ENCODE assay signal across 2 cellular contexts in the genomic region with DNA sequence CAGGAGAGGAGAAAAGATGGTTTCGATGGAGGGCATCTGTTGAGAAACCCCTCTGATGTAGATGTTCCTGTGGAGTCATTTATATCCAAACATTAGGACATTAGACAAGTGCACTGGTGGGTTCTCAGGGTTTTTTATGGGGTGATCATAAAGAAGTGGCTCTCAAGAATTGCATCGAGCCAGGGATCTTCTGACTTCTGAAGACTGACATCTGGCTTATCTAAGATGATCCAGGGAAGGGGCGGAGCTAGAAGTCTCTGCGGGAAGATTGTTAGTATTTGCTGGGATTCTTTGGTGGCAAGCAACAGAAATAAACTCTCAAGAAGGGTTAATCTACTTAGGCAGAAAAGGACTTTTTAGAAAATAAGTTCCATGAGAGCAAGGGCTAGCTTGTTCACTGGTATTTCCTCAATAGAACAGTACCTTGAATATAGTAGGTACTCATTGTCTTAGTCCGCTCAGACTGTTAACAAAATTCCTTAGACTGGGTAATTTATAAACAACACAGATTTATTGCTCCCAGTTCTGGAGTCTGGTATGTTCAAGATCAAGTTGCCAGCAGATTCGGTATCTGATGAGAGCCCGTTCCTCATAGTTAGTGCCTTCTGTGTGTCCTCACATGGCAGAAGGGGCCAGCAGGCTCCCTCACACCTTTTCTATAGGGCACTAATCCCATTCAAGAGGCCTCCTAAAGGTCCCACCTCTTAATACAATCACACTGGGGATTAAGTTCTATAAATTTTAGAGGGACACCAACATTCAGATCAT.
TF ChIP-seq lines count a peak whose summit lies in the region.

No MANE protein-coding gene starts in this region.

TF ChIP-seq in liver, 16 proteins besides CTCF, POLR2A, EP300 and RAD21:
- TF ChIP-seq RXRA (IDR thresholded peaks at IDR 0.05): no peak
- TF ChIP-seq FOXA1 (IDR thresholded peaks at IDR 0.05): no peak
- TF ChIP-seq EGR1 (IDR thresholded peaks at IDR 0.05; ENCODE audit: low read depth in 2 of 2): no peak

TF ChIP-seq in HepG2, 621 proteins besides CTCF, POLR2A, EP300 and RAD21:
- TF ChIP-seq CREM (IDR thresholded peaks at IDR 0.05) (no peak), CREM (CRISPR knock-in tag; IDR thresholded peaks at IDR 0.05) (no peak), GLI4 (CRISPR knock-in tag; IDR thresholded peaks at IDR 0.05; ENCODE audit: borderline replicate concordance) (no peak), ZNF251 (CRISPR knock-in tag; IDR thresholded peaks at IDR 0.05) (no peak), MXI1 (IDR thresholded peaks at IDR 0.05; ENCODE audit: borderline replicate concordance, low read depth, low read length) (no peak), ZNF766 (CRISPR knock-in tag; IDR thresholded peaks at IDR 0.05; ENCODE audit: borderline replicate concordance) (no peak), CAMTA2 (CRISPR knock-in tag; IDR thresholded peaks at IDR 0.05; ENCODE audit: borderline replicate concordance) (no peak), SOX5 (CRISPR knock-in tag; IDR thresholded peaks at IDR 0.05; ENCODE audit: borderline replicate concordance) (no peak), ZNF230 (CRISPR knock-in tag; IDR thresholded peaks at IDR 0.05) (no peak), BHLHE40 (IDR thresholded peaks at IDR 0.05; ENCODE audit: low read length) (no peak), MATR3 (CRISPR knock-in tag; IDR thresholded peaks at IDR 0.05) (no peak), KLF15 (CRISPR knock-in tag; IDR thresholded peaks at IDR 0.05; ENCODE audit: borderline replicate concordance) (no peak), SUZ12 (IDR thresholded peaks at IDR 0.05; ENCODE audit: low read depth, low read length) (no peak), FOSL2 (CRISPR knock-in tag; IDR thresholded peaks at IDR 0.05) (no peak), ZSCAN31 (CRISPR knock-in tag; IDR thresholded peaks at IDR 0.05; ENCODE audit: low read depth) (no peak)
- TF ChIP-seq, protein P1, sequence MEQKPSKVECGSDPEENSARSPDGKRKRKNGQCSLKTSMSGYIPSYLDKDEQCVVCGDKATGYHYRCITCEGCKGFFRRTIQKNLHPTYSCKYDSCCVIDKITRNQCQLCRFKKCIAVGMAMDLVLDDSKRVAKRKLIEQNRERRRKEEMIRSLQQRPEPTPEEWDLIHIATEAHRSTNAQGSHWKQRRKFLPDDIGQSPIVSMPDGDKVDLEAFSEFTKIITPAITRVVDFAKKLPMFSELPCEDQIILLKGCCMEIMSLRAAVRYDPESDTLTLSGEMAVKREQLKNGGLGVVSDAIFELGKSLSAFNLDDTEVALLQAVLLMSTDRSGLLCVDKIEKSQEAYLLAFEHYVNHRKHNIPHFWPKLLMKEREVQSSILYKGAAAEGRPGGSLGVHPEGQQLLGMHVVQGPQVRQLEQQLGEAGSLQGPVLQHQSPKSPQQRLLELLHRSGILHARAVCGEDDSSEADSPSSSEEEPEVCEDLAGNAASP (CRISPR knock-in tag; IDR thresholded peaks at IDR 0.05; ENCODE audit: borderline replicate concordance): no peak
- TF ChIP-seq, protein P2, sequence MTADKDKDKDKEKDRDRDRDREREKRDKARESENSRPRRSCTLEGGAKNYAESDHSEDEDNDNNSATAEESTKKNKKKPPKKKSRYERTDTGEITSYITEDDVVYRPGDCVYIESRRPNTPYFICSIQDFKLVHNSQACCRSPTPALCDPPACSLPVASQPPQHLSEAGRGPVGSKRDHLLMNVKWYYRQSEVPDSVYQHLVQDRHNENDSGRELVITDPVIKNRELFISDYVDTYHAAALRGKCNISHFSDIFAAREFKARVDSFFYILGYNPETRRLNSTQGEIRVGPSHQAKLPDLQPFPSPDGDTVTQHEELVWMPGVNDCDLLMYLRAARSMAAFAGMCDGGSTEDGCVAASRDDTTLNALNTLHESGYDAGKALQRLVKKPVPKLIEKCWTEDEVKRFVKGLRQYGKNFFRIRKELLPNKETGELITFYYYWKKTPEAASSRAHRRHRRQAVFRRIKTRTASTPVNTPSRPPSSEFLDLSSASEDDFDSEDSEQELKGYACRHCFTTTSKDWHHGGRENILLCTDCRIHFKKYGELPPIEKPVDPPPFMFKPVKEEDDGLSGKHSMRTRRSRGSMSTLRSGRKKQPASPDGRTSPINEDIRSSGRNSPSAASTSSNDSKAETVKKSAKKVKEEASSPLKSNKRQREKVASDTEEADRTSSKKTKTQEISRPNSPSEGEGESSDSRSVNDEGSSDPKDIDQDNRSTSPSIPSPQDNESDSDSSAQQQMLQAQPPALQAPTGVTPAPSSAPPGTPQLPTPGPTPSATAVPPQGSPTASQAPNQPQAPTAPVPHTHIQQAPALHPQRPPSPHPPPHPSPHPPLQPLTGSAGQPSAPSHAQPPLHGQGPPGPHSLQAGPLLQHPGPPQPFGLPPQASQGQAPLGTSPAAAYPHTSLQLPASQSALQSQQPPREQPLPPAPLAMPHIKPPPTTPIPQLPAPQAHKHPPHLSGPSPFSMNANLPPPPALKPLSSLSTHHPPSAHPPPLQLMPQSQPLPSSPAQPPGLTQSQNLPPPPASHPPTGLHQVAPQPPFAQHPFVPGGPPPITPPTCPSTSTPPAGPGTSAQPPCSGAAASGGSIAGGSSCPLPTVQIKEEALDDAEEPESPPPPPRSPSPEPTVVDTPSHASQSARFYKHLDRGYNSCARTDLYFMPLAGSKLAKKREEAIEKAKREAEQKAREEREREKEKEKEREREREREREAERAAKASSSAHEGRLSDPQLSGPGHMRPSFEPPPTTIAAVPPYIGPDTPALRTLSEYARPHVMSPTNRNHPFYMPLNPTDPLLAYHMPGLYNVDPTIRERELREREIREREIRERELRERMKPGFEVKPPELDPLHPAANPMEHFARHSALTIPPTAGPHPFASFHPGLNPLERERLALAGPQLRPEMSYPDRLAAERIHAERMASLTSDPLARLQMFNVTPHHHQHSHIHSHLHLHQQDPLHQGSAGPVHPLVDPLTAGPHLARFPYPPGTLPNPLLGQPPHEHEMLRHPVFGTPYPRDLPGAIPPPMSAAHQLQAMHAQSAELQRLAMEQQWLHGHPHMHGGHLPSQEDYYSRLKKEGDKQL (CRISPR knock-in tag; IDR thresholded peaks at IDR 0.05; ENCODE audit: low read depth): no peak
- TF ChIP-seq, protein P3, sequence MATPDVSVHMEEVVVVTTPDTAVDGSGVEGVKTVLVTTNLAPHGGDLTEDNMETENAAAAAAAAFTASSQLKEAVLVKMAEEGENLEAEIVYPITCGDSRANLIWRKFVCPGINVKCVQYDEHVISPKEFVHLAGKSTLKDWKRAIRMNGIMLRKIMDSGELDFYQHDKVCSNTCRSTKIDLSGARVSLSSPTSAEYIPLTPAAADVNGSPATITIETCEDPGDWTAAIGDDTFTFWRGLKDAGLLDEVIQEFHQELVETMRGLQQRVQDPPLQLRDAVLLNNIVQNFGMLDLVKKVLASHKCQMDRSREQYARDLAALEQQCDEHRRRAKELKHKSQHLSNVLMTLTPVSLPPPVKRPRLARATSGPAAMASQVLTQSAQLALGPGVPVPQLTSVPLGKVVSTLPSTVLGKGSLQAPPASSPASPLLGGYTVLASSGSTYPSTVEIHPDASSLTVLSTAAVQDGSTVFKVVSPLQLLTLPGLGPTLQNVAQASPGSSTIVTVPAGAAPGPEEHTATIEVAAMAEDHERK (CRISPR knock-in tag; IDR thresholded peaks at IDR 0.05; ENCODE audit: low read depth): no peak
- TF ChIP-seq, protein P4, sequence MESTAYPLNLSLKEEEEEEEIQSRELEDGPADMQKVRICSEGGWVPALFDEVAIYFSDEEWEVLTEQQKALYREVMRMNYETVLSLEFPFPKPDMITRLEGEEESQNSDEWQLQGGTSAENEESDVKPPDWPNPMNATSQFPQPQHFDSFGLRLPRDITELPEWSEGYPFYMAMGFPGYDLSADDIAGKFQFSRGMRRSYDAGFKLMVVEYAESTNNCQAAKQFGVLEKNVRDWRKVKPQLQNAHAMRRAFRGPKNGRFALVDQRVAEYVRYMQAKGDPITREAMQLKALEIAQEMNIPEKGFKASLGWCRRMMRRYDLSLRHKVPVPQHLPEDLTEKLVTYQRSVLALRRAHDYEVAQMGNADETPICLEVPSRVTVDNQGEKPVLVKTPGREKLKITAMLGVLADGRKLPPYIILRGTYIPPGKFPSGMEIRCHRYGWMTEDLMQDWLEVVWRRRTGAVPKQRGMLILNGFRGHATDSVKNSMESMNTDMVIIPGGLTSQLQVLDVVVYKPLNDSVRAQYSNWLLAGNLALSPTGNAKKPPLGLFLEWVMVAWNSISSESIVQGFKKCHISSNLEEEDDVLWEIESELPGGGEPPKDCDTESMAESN (CRISPR knock-in tag; conservative IDR thresholded peaks at IDR 0.05): no peak
